ENCODE assay signal across 1 cellular context in the genomic region with DNA sequence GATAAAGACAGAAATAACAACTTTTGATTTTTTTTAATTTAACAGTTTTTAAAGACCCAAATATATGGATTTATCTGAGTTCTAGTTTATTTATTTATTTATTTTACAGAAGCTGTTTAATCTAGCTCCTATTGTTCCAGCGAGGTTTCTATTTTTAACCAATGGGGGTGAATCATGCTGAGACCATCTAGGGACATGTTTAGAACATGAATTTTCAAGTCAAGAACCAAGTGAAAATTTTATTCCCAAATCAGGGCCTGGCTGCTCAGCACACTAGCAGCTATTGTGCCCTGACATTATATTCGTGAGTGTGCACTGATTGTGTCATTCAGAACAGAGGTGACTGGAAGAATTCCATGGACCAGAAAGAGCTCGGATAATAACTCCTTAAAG.
TF ChIP-seq lines count a peak whose summit lies in the region.

No MANE protein-coding gene starts in this region.

TF ChIP-seq in HCT116, 20 proteins besides CTCF, POLR2A, EP300 and RAD21 (continued from another document):
- TF ChIP-seq, protein P1, sequence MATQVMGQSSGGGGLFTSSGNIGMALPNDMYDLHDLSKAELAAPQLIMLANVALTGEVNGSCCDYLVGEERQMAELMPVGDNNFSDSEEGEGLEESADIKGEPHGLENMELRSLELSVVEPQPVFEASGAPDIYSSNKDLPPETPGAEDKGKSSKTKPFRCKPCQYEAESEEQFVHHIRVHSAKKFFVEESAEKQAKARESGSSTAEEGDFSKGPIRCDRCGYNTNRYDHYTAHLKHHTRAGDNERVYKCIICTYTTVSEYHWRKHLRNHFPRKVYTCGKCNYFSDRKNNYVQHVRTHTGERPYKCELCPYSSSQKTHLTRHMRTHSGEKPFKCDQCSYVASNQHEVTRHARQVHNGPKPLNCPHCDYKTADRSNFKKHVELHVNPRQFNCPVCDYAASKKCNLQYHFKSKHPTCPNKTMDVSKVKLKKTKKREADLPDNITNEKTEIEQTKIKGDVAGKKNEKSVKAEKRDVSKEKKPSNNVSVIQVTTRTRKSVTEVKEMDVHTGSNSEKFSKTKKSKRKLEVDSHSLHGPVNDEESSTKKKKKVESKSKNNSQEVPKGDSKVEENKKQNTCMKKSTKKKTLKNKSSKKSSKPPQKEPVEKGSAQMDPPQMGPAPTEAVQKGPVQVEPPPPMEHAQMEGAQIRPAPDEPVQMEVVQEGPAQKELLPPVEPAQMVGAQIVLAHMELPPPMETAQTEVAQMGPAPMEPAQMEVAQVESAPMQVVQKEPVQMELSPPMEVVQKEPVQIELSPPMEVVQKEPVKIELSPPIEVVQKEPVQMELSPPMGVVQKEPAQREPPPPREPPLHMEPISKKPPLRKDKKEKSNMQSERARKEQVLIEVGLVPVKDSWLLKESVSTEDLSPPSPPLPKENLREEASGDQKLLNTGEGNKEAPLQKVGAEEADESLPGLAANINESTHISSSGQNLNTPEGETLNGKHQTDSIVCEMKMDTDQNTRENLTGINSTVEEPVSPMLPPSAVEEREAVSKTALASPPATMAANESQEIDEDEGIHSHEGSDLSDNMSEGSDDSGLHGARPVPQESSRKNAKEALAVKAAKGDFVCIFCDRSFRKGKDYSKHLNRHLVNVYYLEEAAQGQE (IDR thresholded peaks at IDR 0.05; ENCODE audit: low read depth): no peak
- TF ChIP-seq, protein P2, sequence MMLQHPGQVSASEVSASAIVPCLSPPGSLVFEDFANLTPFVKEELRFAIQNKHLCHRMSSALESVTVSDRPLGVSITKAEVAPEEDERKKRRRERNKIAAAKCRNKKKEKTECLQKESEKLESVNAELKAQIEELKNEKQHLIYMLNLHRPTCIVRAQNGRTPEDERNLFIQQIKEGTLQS (IDR thresholded peaks at IDR 0.05): no peak
- TF ChIP-seq CBX3 (IDR thresholded peaks at IDR 0.05; ENCODE audit: low read depth) (no peak), EGR1 (IDR thresholded peaks at IDR 0.05; ENCODE audit: low read depth) (no peak), EZH2phosphoT487 (IDR thresholded peaks at IDR 0.05; ENCODE audit: borderline replicate concordance) (no peak), SP1 (IDR thresholded peaks at IDR 0.05; ENCODE audit: low read depth) (no peak), YY1 (IDR thresholded peaks at IDR 0.05; ENCODE audit: extremely low read depth, insufficient replicate concordance, low read depth, low read length) (no peak), ZFX (IDR thresholded peaks at IDR 0.05) (no peak)
- TF ChIP-seq, protein P3, sequence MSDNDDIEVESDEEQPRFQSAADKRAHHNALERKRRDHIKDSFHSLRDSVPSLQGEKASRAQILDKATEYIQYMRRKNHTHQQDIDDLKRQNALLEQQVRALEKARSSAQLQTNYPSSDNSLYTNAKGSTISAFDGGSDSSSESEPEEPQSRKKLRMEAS (IDR thresholded peaks at IDR 0.05): no peak
TF ChIP-seq in HCT116: peak in this region for 0.
